1 cellular context compared by ENCODE assay signal in genomic region chr17:45317113-45317820, GRCh38.
TF ChIP-seq lines count a peak whose summit lies in the region.

No MANE protein-coding gene starts in this region.

TF ChIP-seq in GM12878, 131 proteins besides CTCF, POLR2A, EP300 and RAD21 (continued from another document):
- TF ChIP-seq IRF3 (IDR thresholded peaks at IDR 0.05) (peak; percentile 64; the same call in 1 of the 2 replicates), PAX5 (IDR thresholded peaks at IDR 0.05; ENCODE audit: borderline replicate concordance, low read depth, low read length) (peak; percentile 72), TCF12 (IDR thresholded peaks at IDR 0.05; ENCODE audit: low read depth, low read length) (peak; percentile 63; the same call in 1 of the 2 replicates), CBX5 (IDR thresholded peaks at IDR 0.05; ENCODE audit: low read depth) (no peak), LARP7 (IDR thresholded peaks at IDR 0.05) (peak; percentile 37; the same call in 1 of the 2 replicates), IRF5 (IDR thresholded peaks at IDR 0.05; ENCODE audit: borderline replicate concordance) (no peak), TCF3 (IDR thresholded peaks at IDR 0.05; ENCODE audit: borderline replicate concordance, insufficient read depth, low read depth, low read length) (peak; percentile 58; the same call in 1 of the 2 replicates), JUND (IDR thresholded peaks at IDR 0.05; ENCODE audit: low read depth, low read length) (0 out of 2 replicates have a peak, but pooled peaks have one; percentile 3), MAX (IDR thresholded peaks at IDR 0.05; ENCODE audit: low read depth, low read length) (peak; percentile 97), ZNF274 (IDR thresholded peaks at IDR 0.05; ENCODE audit: insufficient read depth, insufficient read length) (no peak), GATAD2B (conservative IDR thresholded peaks at IDR 0.05; ENCODE audit: low read depth) (no peak), SMAD5 (IDR thresholded peaks at IDR 0.05; ENCODE audit: low read depth) (peak; percentile 69; the same call in 1 of the 2 replicates), HDGF (IDR thresholded peaks at IDR 0.05) (peak; percentile 96; the same call in 1 of the 2 replicates), SPI1 (IDR thresholded peaks at IDR 0.05; ENCODE audit: borderline replicate concordance, insufficient read depth, low read depth, low read length) (peak; percentile 83), BHLHE40 (IDR thresholded peaks at IDR 0.05; ENCODE audit: borderline replicate concordance in 1 of 2, low read depth in 2 of 2, low read length in 1 of 2) (peak; percentile 4 to 24; a peak in 2 of 4 replicates), RFX5 (IDR thresholded peaks at IDR 0.05; ENCODE audit: low read depth, low read length) (peak; percentile 94), CHD2 (IDR thresholded peaks at IDR 0.05; ENCODE audit: borderline replicate concordance, low read depth, low read length) (peak; percentile 87), RB1 (IDR thresholded peaks at IDR 0.05; ENCODE audit: borderline replicate concordance) (no peak; the same call in 1 of the 2 replicates), SMAD1 (IDR thresholded peaks at IDR 0.05; ENCODE audit: low read depth, partially characterized antibody) (no peak), USF2 (IDR thresholded peaks at IDR 0.05; ENCODE audit: borderline replicate concordance, low read depth, low read length) (no peak), BCL11A (IDR thresholded peaks at IDR 0.05; ENCODE audit: low read depth, low read length) (no peak), ASH2L (IDR thresholded peaks at IDR 0.05; ENCODE audit: borderline replicate concordance, low read depth) (no peak), SREBF2 (IDR thresholded peaks at IDR 0.05; ENCODE audit: low read length) (no peak), TAF1 (IDR thresholded peaks at IDR 0.05; ENCODE audit: borderline replicate concordance, low read depth, low read length) (no peak; the same call in 1 of the 2 replicates), HDAC2 (IDR thresholded peaks at IDR 0.05) (no peak), PBX3 (IDR thresholded peaks at IDR 0.05; ENCODE audit: insufficient replicate concordance, low read depth, low read length) (peak; percentile 89), RBBP5 (conservative IDR thresholded peaks at IDR 0.05) (no peak), RAD51 (IDR thresholded peaks at IDR 0.05) (0 out of 2 replicates have a peak, but pooled peaks have one; percentile 16), ATF7 (IDR thresholded peaks at IDR 0.05; ENCODE audit: low read depth) (0 out of 2 replicates have a peak, but pooled peaks have one; percentile 7), SUPT20H (IDR thresholded peaks at IDR 0.05; ENCODE audit: borderline replicate concordance, control insufficient read depth, low read depth, low read length) (no peak), MXI1 (IDR thresholded peaks at IDR 0.05; ENCODE audit: low read depth, low read length) (peak; percentile 100)
- TF ChIP-seq, protein P1, sequence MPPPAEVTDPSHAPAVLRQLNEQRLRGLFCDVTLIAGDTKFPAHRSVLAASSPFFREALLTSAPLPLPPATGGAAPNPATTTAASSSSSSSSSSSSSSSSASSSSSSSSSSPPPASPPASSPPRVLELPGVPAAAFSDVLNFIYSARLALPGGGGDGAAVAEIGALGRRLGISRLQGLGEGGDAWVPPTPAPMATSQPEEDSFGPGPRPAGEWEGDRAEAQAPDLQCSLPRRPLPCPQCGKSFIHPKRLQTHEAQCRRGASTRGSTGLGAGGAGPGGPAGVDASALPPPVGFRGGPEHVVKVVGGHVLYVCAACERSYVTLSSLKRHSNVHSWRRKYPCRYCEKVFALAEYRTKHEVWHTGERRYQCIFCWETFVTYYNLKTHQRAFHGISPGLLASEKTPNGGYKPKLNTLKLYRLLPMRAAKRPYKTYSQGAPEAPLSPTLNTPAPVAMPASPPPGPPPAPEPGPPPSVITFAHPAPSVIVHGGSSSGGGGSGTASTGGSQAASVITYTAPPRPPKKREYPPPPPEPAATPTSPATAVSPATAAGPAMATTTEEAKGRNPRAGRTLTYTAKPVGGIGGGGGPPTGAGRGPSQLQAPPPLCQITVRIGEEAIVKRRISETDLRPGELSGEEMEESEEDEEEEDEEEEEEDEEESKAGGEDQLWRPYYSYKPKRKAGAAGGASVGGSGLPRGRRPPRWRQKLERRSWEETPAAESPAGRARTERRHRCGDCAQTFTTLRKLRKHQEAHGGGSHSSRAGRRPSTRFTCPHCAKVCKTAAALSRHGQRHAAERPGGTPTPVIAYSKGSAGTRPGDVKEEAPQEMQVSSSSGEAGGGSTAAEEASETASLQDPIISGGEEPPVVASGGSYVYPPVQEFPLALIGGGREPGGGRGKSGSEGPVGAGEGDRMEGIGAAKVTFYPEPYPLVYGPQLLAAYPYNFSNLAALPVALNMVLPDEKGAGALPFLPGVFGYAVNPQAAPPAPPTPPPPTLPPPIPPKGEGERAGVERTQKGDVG (CRISPR knock-in tag; IDR thresholded peaks at IDR 0.05), result no peak
- TF ChIP-seq, protein P2, sequence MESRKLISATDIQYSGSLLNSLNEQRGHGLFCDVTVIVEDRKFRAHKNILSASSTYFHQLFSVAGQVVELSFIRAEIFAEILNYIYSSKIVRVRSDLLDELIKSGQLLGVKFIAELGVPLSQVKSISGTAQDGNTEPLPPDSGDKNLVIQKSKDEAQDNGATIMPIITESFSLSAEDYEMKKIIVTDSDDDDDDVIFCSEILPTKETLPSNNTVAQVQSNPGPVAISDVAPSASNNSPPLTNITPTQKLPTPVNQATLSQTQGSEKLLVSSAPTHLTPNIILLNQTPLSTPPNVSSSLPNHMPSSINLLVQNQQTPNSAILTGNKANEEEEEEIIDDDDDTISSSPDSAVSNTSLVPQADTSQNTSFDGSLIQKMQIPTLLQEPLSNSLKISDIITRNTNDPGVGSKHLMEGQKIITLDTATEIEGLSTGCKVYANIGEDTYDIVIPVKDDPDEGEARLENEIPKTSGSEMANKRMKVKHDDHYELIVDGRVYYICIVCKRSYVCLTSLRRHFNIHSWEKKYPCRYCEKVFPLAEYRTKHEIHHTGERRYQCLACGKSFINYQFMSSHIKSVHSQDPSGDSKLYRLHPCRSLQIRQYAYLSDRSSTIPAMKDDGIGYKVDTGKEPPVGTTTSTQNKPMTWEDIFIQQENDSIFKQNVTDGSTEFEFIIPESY (IDR thresholded peaks at IDR 0.05), result peak; percentile 100
- TF ChIP-seq, protein P3, sequence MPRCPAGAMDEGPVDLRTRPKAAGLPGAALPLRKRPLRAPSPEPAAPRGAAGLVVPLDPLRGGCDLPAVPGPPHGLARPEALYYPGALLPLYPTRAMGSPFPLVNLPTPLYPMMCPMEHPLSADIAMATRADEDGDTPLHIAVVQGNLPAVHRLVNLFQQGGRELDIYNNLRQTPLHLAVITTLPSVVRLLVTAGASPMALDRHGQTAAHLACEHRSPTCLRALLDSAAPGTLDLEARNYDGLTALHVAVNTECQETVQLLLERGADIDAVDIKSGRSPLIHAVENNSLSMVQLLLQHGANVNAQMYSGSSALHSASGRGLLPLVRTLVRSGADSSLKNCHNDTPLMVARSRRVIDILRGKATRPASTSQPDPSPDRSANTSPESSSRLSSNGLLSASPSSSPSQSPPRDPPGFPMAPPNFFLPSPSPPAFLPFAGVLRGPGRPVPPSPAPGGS (IDR thresholded peaks at IDR 0.05; ENCODE audit: borderline replicate concordance, insufficient read depth, low read depth, low read length, poor library complexity, severe bottlenecking), result no peak
- TF ChIP-seq, protein P4, sequence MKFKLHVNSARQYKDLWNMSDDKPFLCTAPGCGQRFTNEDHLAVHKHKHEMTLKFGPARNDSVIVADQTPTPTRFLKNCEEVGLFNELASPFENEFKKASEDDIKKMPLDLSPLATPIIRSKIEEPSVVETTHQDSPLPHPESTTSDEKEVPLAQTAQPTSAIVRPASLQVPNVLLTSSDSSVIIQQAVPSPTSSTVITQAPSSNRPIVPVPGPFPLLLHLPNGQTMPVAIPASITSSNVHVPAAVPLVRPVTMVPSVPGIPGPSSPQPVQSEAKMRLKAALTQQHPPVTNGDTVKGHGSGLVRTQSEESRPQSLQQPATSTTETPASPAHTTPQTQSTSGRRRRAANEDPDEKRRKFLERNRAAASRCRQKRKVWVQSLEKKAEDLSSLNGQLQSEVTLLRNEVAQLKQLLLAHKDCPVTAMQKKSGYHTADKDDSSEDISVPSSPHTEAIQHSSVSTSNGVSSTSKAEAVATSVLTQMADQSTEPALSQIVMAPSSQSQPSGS (IDR thresholded peaks at IDR 0.05; ENCODE audit: low read length), result no peak
- TF ChIP-seq, protein P5, sequence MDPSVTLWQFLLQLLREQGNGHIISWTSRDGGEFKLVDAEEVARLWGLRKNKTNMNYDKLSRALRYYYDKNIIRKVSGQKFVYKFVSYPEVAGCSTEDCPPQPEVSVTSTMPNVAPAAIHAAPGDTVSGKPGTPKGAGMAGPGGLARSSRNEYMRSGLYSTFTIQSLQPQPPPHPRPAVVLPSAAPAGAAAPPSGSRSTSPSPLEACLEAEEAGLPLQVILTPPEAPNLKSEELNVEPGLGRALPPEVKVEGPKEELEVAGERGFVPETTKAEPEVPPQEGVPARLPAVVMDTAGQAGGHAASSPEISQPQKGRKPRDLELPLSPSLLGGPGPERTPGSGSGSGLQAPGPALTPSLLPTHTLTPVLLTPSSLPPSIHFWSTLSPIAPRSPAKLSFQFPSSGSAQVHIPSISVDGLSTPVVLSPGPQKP (IDR thresholded peaks at IDR 0.05; ENCODE audit: low read depth, low read length), result peak; percentile 100
- TF ChIP-seq, protein P6, sequence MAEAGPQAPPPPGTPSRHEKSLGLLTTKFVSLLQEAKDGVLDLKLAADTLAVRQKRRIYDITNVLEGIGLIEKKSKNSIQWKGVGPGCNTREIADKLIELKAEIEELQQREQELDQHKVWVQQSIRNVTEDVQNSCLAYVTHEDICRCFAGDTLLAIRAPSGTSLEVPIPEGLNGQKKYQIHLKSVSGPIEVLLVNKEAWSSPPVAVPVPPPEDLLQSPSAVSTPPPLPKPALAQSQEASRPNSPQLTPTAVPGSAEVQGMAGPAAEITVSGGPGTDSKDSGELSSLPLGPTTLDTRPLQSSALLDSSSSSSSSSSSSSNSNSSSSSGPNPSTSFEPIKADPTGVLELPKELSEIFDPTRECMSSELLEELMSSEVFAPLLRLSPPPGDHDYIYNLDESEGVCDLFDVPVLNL (IDR thresholded peaks at IDR 0.05; ENCODE audit: low read depth, low read length), result peak; percentile 78
